ENCODE assay signal across 10 cellular contexts in genomic region chr12:116454950-116455447, GRCh38.
DNase-seq lines count a peak whose midpoint lies in the region; ATAC-seq and TF ChIP-seq lines count a peak whose summit lies in the region.
"Had no signal": no experiment of that assay in that cellular context is flagged by ENCODE, and none has a peak within 500 bp of the region (broad histone marks: within the 10 kb centered on the region; RNA-seq: fewer than 3 reads in every experiment).

No MANE protein-coding gene starts in this region.

- peaks cover 18% of the 10 kb centered on the region for H3K4me1 ChIP-seq in fibroblast of lung (ENCODE audit: control insufficient read depth, extremely low read depth, insufficient read depth, low read length)

- no peaks in the 10 kb centered on the region for H4K20me1 ChIP-seq in fibroblast of lung (ENCODE audit: control insufficient read depth, extremely low read depth, insufficient read depth, low read length)

- no peaks in the 10 kb centered on the region for H3K9me3 ChIP-seq in fibroblast of lung (ENCODE audit: control insufficient read depth, insufficient read depth, low read depth, low read length)

- no peaks in the 10 kb centered on the region for H3K27me3 ChIP-seq in fibroblast of lung (ENCODE audit: control insufficient read depth, insufficient read depth, low read length)

- peak overlapping the region; percentile 63 for H3K9ac ChIP-seq in fibroblast of lung (ENCODE audit: insufficient read depth, low read length)

- peak overlapping the region; percentile 97 for H3K27ac ChIP-seq in fibroblast of lung (ENCODE audit: insufficient read depth, low read length)

- H2AFZ ChIP-seq in fibroblast of lung (ENCODE audit: low read length), result no peak overlapping the region

- H3K4me3 ChIP-seq in fibroblast of lung (replicated peaks in 1 of 4; ENCODE audit: control extremely low read depth in 1 of 4, insufficient read depth in 1 of 4, low read depth in 3 of 4, low read length in 4 of 4), result no peak overlapping the region

- ATAC-seq in omental fat pad (ENCODE audit: low FRiP score), result peak; percentile 41
- no peak for ATAC-seq in GM21786 (IDR thresholded peaks at IDR 0.05; ENCODE audit: unreplicated experiment)
- ATAC-seq in GM18868 (IDR thresholded peaks at IDR 0.05; ENCODE audit: unreplicated experiment), result no peak
- ATAC-seq: stimulated activated naive CD8-positive, alpha-beta T cell treated with anti-CD3 and anti-CD28 coated beads, Interleukin-15, amount 100 ng/mL, for 72 hours had no signal

- peak; percentile 86 for DNase-seq in AG20443 (ENCODE audit: low spot score)
- peak; percentile 95 for DNase-seq in RKO (ENCODE audit: low spot score)
- DNase-seq in fibroblast of lung (ENCODE audit: low read depth in 2 of 2), result peak; percentile 82 to 94
- no peak for DNase-seq in omental fat pad (ENCODE audit: low spot score)
- no peak for DNase-seq in stimulated activated CD4-positive, alpha-beta T cell treated with anti-CD3 and anti-CD28 coated beads, Interleukin-4, amount 100 ng/mL, for 4 hours
- DNase-seq in HuH-7.5 (ENCODE audit: low spot score), result no peak
- DNase-seq: NCI-H524 treated with DMSO at 0.1 percent for 48 hours; stimulated activated naive CD8-positive, alpha-beta T cell treated with anti-CD3 and anti-CD28 coated beads, Interleukin-15, amount 100 ng/mL, for 72 hours had no signal

- H3K4me2 ChIP-seq in fibroblast of lung (ENCODE audit: extremely low read depth, insufficient read depth, low read length), result peak overlapping the region; percentile 28

- H3K79me2 ChIP-seq in fibroblast of lung (ENCODE audit: control insufficient read depth, insufficient read depth, low read length), result no peaks in the 10 kb centered on the region

- H3K36me3 ChIP-seq in fibroblast of lung (ENCODE audit: control insufficient read depth, insufficient read depth, low read length), result no peaks in the 10 kb centered on the region

- TF ChIP-seq CTCF in fibroblast of lung (conservative IDR thresholded peaks at IDR 0.05 in 1 of 2, IDR thresholded peaks at IDR 0.05 in 1 of 2; ENCODE audit: low read depth in 1 of 2, low read length in 2 of 2) (no peak), omental fat pad (IDR thresholded peaks at IDR 0.05) (no peak)

Comparison
In these comparisons a context has a peak if more than half of its experiments do, and no peak if none do; other contexts are left out.
1. DNase-seq: peak in AG20443 (single experiment), RKO (single experiment) and fibroblast of lung (2 of 2); none in omental fat pad (single experiment), stimulated activated CD4-positive, alpha-beta T cell treated with anti-CD3 and anti-CD28 coated beads, Interleukin-4, amount 100 ng/mL, for 4 hours (0 of 2) and HuH-7.5 (single experiment).